ENCODE assay signal across 1 cellular context in genomic region chr1:208242186-208242585, GRCh38.
TF ChIP-seq lines count a peak whose summit lies in the region.

No MANE protein-coding gene starts in this region.

TF ChIP-seq in SK-N-SH, 30 proteins besides CTCF, POLR2A, EP300 and RAD21 (continued from another document):
- TF ChIP-seq REST (IDR thresholded peaks at IDR 0.05; ENCODE audit: low read depth, low read length) (no peak), USF2 (IDR thresholded peaks at IDR 0.05; ENCODE audit: borderline replicate concordance, low read depth, low read length) (no peak), JUND (IDR thresholded peaks at IDR 0.05) (no peak), IRF3 (IDR thresholded peaks at IDR 0.05; ENCODE audit: low read depth, low read length) (no peak)
